ENCODE assay signal across 8 cellular contexts in the genomic region with DNA sequence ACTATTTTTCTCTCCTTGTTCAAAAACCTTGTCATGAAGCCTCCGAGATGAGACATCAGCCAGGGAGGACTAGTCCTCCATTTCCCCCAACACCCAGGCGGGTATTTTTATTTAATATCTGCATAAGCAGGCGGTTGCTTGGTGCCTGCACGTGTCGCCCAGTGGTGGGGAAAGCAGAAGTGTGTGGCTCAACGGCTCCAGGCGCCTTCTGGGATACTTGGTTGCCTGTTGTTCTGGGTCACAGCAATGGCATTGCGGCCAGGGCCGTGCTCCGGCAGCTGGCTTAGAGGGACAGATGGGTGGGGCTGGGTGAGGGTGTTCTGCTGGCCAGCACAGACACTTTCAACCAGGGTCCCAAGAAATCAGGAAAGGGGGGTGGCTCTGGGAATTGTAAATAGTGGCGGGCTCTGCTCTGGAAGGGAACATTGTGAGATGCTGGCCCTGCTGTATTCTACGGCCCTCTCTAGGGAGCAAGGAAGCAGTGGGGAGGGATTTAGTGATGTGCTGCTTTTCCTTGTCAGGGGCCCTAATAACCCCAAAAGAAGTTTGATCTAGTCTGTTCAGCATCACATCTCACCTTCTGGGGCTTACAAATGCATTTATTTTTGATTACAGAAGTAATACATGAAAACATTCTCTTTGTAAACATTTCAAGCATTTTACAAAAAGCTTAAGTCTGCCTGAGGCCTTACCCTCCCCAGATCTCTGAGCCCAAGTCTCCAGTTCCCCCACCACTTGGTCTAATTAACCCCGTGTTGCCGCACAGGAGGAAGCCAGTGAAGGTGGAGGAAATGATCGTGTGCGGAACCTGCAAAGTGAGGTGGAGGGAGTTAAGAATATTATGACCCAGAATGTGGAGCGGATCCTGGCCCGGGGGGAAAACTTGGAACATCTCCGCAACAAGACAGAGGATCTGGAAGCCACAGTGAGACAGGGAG. TPM values are rescaled to one million over a fixed set of nuclear protein-coding genes. Genes with fewer than 3 reads are reported as not detected.
DNase-seq lines count a peak whose midpoint lies in the region; ATAC-seq and TF ChIP-seq lines count a peak whose summit lies in the region.

No MANE protein-coding gene starts in this region.

- no peaks in the 10 kb centered on the region for H3K27me3 ChIP-seq in CD4-positive, alpha-beta memory T cell (ENCODE audit: insufficient read depth, low read length)
- H3K27me3 ChIP-seq in NT2/D1 (ENCODE audit: insufficient read depth, insufficient read length), result peaks cover 30% of the 10 kb centered on the region
- H3K27me3 ChIP-seq in colonic mucosa, result no peaks in the 10 kb centered on the region
- H3K27me3 ChIP-seq in mesenchymal stem cell (ENCODE audit: control insufficient read depth in 1 of 2, insufficient read depth in 1 of 2, low read length in 2 of 2), result no peaks in the 10 kb centered on the region

- H3K9ac ChIP-seq in NT2/D1 (ENCODE audit: insufficient read length, low read depth) (peak overlapping the region; percentile 47), colonic mucosa (ENCODE audit: low read depth in 2 of 2, low read length in 2 of 2) (peak overlapping the region; percentile 70 to 90), mesenchymal stem cell (ENCODE audit: low read length) (peak overlapping the region; percentile 43)

- peak in 1 of 5 donors; percentile 16 for DNase-seq in CD4-positive, alpha-beta memory T cell
- DNase-seq in NT2/D1 (ENCODE audit: low read depth, low spot score), result no peak
- peak; percentile 61 for DNase-seq in colonic mucosa
- peak; percentile 22 for DNase-seq in mesenchymal stem cell
- no peak for DNase-seq in type B pancreatic cell (ENCODE audit: extremely low spot score, unreplicated experiment)
- DNase-seq in NCI-H1930 (lab: John Stamatoyannopoulos, UW), result no peak
- no peak for DNase-seq in DMS114 treated with DMSO at 0.1 percent for 48 hours (lab: John Stamatoyannopoulos, UW; ENCODE audit: unreplicated experiment)

- H3K27ac Mint-ChIP-seq in CD4-positive, alpha-beta memory T cell, result peak overlapping the region; percentile 86 to 98 (median 95)
- peak overlapping the region; percentile 98 for H3K27ac Mint-ChIP-seq in type B pancreatic cell

- H3K36me3 Mint-ChIP-seq in CD4-positive, alpha-beta memory T cell, result peaks cover 22 to 27% of the 10 kb centered on the region in 2 donors
- H3K36me3 Mint-ChIP-seq in type B pancreatic cell, result no peaks in the 10 kb centered on the region

- intact Hi-C loops in CD4-positive, alpha-beta memory T cell (cut with micrococcal nuclease), result loop anchor here (2.0 kb wide), 1 partner anchor 24 kb away; the partner anchor contains the start of gene TMEM150A
- intact Hi-C loops in colonic mucosa (cut with DNase I), result no loop called here

- peak overlapping the region in 1 of 2 experiments; percentile 9 for H3K4ac ChIP-seq in mesenchymal stem cell (ENCODE audit: low read depth in 1 of 2, low read length in 2 of 2)

- no peak overlapping the region for H3K14ac ChIP-seq in mesenchymal stem cell (ENCODE audit: low read length in 2 of 2)

- POLR2A ChIA-PET in CD4-positive, alpha-beta memory T cell (lab: Charles Lee; ENCODE audit: partially characterized antibody), result interaction anchor here (1.0 to 5.7 kb wide), 17 partner anchors 9 to 251 kb away, joined by 3 to 50 read pairs (median 6); partner anchors contain the start of genes C2orf68, GGCX, MAT2A and RNF181

- no peak overlapping the region for H3K18ac ChIP-seq in mesenchymal stem cell (ENCODE audit: low read depth in 1 of 2, low read length in 2 of 2)

- peak overlapping the region; percentile 84 for H3K4me2 ChIP-seq in mesenchymal stem cell (ENCODE audit: low read length, poor library complexity, severe bottlenecking)

- H3K4me3 ChIP-seq in CD4-positive, alpha-beta memory T cell (ENCODE audit: low read length in 2 of 2), result peak overlapping the region; percentile 62 to 86
- H3K4me3 ChIP-seq in NT2/D1 (ENCODE audit: insufficient read length, low read depth) (no peak overlapping the region), colonic mucosa (peak overlapping the region; percentile 56), mesenchymal stem cell (ENCODE audit: insufficient read depth in 1 of 2, low read depth in 1 of 2, low read length in 2 of 2) (peak overlapping the region in 1 of 2 experiments; percentile 5)

- H3K27ac ChIP-seq in CD4-positive, alpha-beta memory T cell (ENCODE audit: low read depth, low read length), result peak overlapping the region; percentile 76
- H3K27ac ChIP-seq in colonic mucosa (peak overlapping the region; percentile 77), mesenchymal stem cell (ENCODE audit: low read length, poor library complexity, severe bottlenecking) (peak overlapping the region; percentile 77)

- peak overlapping the region; percentile 22 for H2AK5ac ChIP-seq in mesenchymal stem cell (ENCODE audit: low read length, severe bottlenecking)

- ATAC-seq in GM21423 (IDR thresholded peaks at IDR 0.05; ENCODE audit: unreplicated experiment), result peak; percentile 37

- no peak overlapping the region for H2BK12ac ChIP-seq in mesenchymal stem cell (ENCODE audit: low read length in 2 of 2)

- H3K4me1 ChIP-seq in CD4-positive, alpha-beta memory T cell (ENCODE audit: insufficient read depth, low read length), result peaks cover 35% of the 10 kb centered on the region
- H3K4me1 ChIP-seq in NT2/D1 (ENCODE audit: insufficient read depth, insufficient read length), result no peaks in the 10 kb centered on the region
- peaks cover 10% of the 10 kb centered on the region for H3K4me1 ChIP-seq in colonic mucosa
- H3K4me1 ChIP-seq in mesenchymal stem cell (ENCODE audit: control insufficient read depth, insufficient read depth, low read depth, low read length), result peaks cover 16% of the 10 kb centered on the region

- H2BK5ac ChIP-seq in mesenchymal stem cell (ENCODE audit: low read depth, low read length, poor library complexity, severe bottlenecking), result no peak overlapping the region

- no peaks in the 10 kb centered on the region for H3K9me3 Mint-ChIP-seq in CD4-positive, alpha-beta memory T cell
- no peaks in the 10 kb centered on the region for H3K9me3 Mint-ChIP-seq in type B pancreatic cell

- H3K36me3 ChIP-seq in CD4-positive, alpha-beta memory T cell (ENCODE audit: insufficient read depth, low read length), result peaks cover 15% of the 10 kb centered on the region
- H3K36me3 ChIP-seq in NT2/D1 (ENCODE audit: insufficient read depth, insufficient read length, low read length) (no peaks in the 10 kb centered on the region), colonic mucosa (no peaks in the 10 kb centered on the region), mesenchymal stem cell (ENCODE audit: control insufficient read depth in 1 of 2, insufficient read depth in 2 of 2, low read depth in 1 of 2, low read length in 2 of 2) (peaks cover 0 to 14% of the 10 kb centered on the region in 2 experiments)

- no peak overlapping the region for H2BK15ac ChIP-seq in mesenchymal stem cell (ENCODE audit: low read depth, poor library complexity, severe bottlenecking)

- H3K9me3 ChIP-seq in CD4-positive, alpha-beta memory T cell (ENCODE audit: control insufficient read depth in 1 of 2, low read length in 2 of 2), result no peaks in the 10 kb centered on the region
- no peaks in the 10 kb centered on the region for H3K9me3 ChIP-seq in NT2/D1 (ENCODE audit: insufficient read depth, low read length)
- no peaks in the 10 kb centered on the region for H3K9me3 ChIP-seq in colonic mucosa
- H3K9me3 ChIP-seq in mesenchymal stem cell (ENCODE audit: control insufficient read depth, low read length), result no peaks in the 10 kb centered on the region

- no peak for TF ChIP-seq CTCF in colonic mucosa (IDR thresholded peaks at IDR 0.05)
- no peak for TF ChIP-seq CTCF in type B pancreatic cell (conservative IDR thresholded peaks at IDR 0.05)

- CTCF ChIA-PET in CD4-positive, alpha-beta memory T cell (lab: Charles Lee; ENCODE audit: partially characterized antibody), result interaction anchor here (1.2 to 3.0 kb wide), 2 partner anchors 22 to 159 kb away, joined by 5 to 8 read pairs; no protein-coding TSS in a partner anchor

- 64% methylated on average over 19 of the region's 19 CpGs for WGBS in mesenchymal stem cell

- no peak overlapping the region for H4K91ac ChIP-seq in mesenchymal stem cell (ENCODE audit: low read length)

- peak overlapping the region; percentile 61 for H2BK120ac ChIP-seq in mesenchymal stem cell (ENCODE audit: low read depth, low read length)

- peak overlapping the region in 1 of 2 experiments; percentile 25 for H3K23ac ChIP-seq in mesenchymal stem cell (ENCODE audit: low read length in 2 of 2)

- H4K8ac ChIP-seq in mesenchymal stem cell (ENCODE audit: low read length), result peak overlapping the region; percentile 67

- H3K27me3 Mint-ChIP-seq in CD4-positive, alpha-beta memory T cell, result no peaks in the 10 kb centered on the region
- no peaks in the 10 kb centered on the region for H3K27me3 Mint-ChIP-seq in type B pancreatic cell

- H2AFZ ChIP-seq in mesenchymal stem cell (ENCODE audit: low read depth, low read length), result no peak overlapping the region

- H3K4me1 Mint-ChIP-seq in CD4-positive, alpha-beta memory T cell, result peaks cover 22 to 57% (median 42%) of the 10 kb centered on the region in 4 donors
- peaks cover 32% of the 10 kb centered on the region for H3K4me1 Mint-ChIP-seq in type B pancreatic cell (ENCODE audit: unreplicated experiment)

- peak overlapping the region; percentile 90 to 98 (median 96) for H3K4me3 Mint-ChIP-seq in CD4-positive, alpha-beta memory T cell
- H3K4me3 Mint-ChIP-seq in type B pancreatic cell, result peak overlapping the region; percentile 94

- peaks cover 6% of the 10 kb centered on the region for H3K79me1 ChIP-seq in mesenchymal stem cell (replicated peaks; ENCODE audit: low read length, poor library complexity, severe bottlenecking)

RNA-seq across cellular contexts. Expression of gene VAMP8, which starts 1.1 kb away (rescaled TPM):
- total RNA-seq in CD4-positive, alpha-beta memory T cell, result 100 to 1,000 TPM in 1 of 2 experiments, 10 to 100 TPM in 1; 98.5 to 107 TPM
- 100 to 1,000 TPM; 401 to 612 TPM for polyA plus RNA-seq in CD4-positive, alpha-beta memory T cell
- total RNA-seq in colonic mucosa (100 to 1,000 TPM; 185 to 222 TPM), type B pancreatic cell (ENCODE audit: low replicate concordance) (62.8 and 157 TPM in 2 replicates)
- polyA plus RNA-seq in mesenchymal stem cell (2013, experiment 1 of 2), result 11.3 TPM
- 11.9 TPM for polyA plus RNA-seq in mesenchymal stem cell (2013, experiment 2 of 2)

RNA-seq across cellular contexts. Expression of gene VAMP5, which starts 5.7 kb away (rescaled TPM):
- 10 to 100 TPM; 25.5 to 25.6 TPM for total RNA-seq in CD4-positive, alpha-beta memory T cell
- polyA plus RNA-seq in CD4-positive, alpha-beta memory T cell, result 100 to 1,000 TPM; 109 to 136 TPM
- 10 to 100 TPM; 14.0 to 16.9 TPM for total RNA-seq in colonic mucosa
- polyA plus RNA-seq in mesenchymal stem cell (2013, experiment 1 of 2), result 23.5 TPM
- polyA plus RNA-seq in mesenchymal stem cell (2013, experiment 2 of 2), result 25.7 TPM
- 3.4 and 4.4 TPM in 2 replicates for total RNA-seq in type B pancreatic cell (ENCODE audit: low replicate concordance)

RNA-seq across cellular contexts. Expression of gene RNF181, which starts 17.0 kb away (rescaled TPM):
- total RNA-seq in CD4-positive, alpha-beta memory T cell, result 10 to 100 TPM; 73.6 to 77.1 TPM
- polyA plus RNA-seq in CD4-positive, alpha-beta memory T cell, result 100 to 1,000 TPM; 176 to 215 TPM
- total RNA-seq in colonic mucosa (100 to 1,000 TPM in 1 of 2 donors, 10 to 100 TPM in 1; 86.0 to 106 TPM), type B pancreatic cell (ENCODE audit: low replicate concordance) (70.2 and 78.8 TPM in 2 replicates)
- polyA plus RNA-seq in mesenchymal stem cell (2013, experiment 1 of 2), result 229 TPM
- 235 TPM for polyA plus RNA-seq in mesenchymal stem cell (2013, experiment 2 of 2)

RNA-seq across cellular contexts. Expression of gene GGCX, which starts 17.2 kb away (rescaled TPM):
- total RNA-seq in CD4-positive, alpha-beta memory T cell, result 10 to 100 TPM; 28.5 to 38.1 TPM
- 10 to 100 TPM in 1 of 2 donors, 1 to 10 TPM in 1; 8.4 to 11.0 TPM for polyA plus RNA-seq in CD4-positive, alpha-beta memory T cell
- 10 to 100 TPM; 25.7 to 49.9 TPM for total RNA-seq in colonic mucosa
- polyA plus RNA-seq in mesenchymal stem cell (2013, experiment 1 of 2), result 39.8 TPM
- polyA plus RNA-seq in mesenchymal stem cell (2013, experiment 2 of 2), result 41.1 TPM
- total RNA-seq in type B pancreatic cell (ENCODE audit: low replicate concordance), result 62.6 and 76.2 TPM in 2 replicates

RNA-seq across cellular contexts. Expression of gene TMEM150A, which starts 24.0 kb away (rescaled TPM):
- total RNA-seq in CD4-positive, alpha-beta memory T cell, result 10 to 100 TPM; 13.3 to 14.3 TPM
- 10 to 100 TPM; 15.3 to 17.9 TPM for polyA plus RNA-seq in CD4-positive, alpha-beta memory T cell
- 1 to 10 TPM; 5.2 to 7.2 TPM for total RNA-seq in colonic mucosa
- polyA plus RNA-seq in mesenchymal stem cell (2013, experiment 1 of 2), result 25.0 TPM
- 23.9 TPM for polyA plus RNA-seq in mesenchymal stem cell (2013, experiment 2 of 2)
- 16.7 and 19.8 TPM in 2 replicates for total RNA-seq in type B pancreatic cell (ENCODE audit: low replicate concordance)

Comparison
In these comparisons a context has a peak if more than half of its experiments do, and no peak if none do; other contexts are left out.
1. DNase-seq: peak in colonic mucosa (single experiment) and mesenchymal stem cell (single experiment); none in NT2/D1 (single experiment), type B pancreatic cell (single experiment), NCI-H1930 (0 of 2) and DMS114 treated with DMSO at 0.1 percent for 48 hours (single experiment).
2. Peak in every context shown above with its lines, with median percentiles within 50 percentile points of each other: H3K27ac ChIP-seq and H3K9ac ChIP-seq.